In genomic region chr13:50810998-50811397, GRCh38 we compare ENCODE assay signal across 1 cellular context.
A peak's percentile ranks its signal among the peaks of the same experiment; 100 is the strongest.
TF ChIP-seq lines count a peak whose summit lies in the region.

No MANE protein-coding gene starts in this region.

TF ChIP-seq in GM12878, 131 proteins besides CTCF, POLR2A, EP300 and RAD21 (continued from another document and continues in another):
- TF ChIP-seq PBX3 (IDR thresholded peaks at IDR 0.05; ENCODE audit: insufficient replicate concordance, low read depth, low read length) (no peak), BCL11A (IDR thresholded peaks at IDR 0.05; ENCODE audit: low read depth, low read length) (0 out of 2 replicates have a peak, but pooled peaks have one; percentile 14), ZNF274 (IDR thresholded peaks at IDR 0.05; ENCODE audit: insufficient read depth, insufficient read length) (no peak), POLR2AphosphoS2 (IDR thresholded peaks at IDR 0.05; ENCODE audit: low read depth, low read length) (no peak), CREB1 (IDR thresholded peaks at IDR 0.05; ENCODE audit: low read depth) (no peak), SREBF1 (IDR thresholded peaks at IDR 0.05; ENCODE audit: low read length) (no peak), ESRRA (IDR thresholded peaks at IDR 0.05; ENCODE audit: low read length) (no peak), EZH2 (IDR thresholded peaks at IDR 0.05; ENCODE audit: borderline replicate concordance, control insufficient read depth, low read depth, low read length) (no peak), RB1 (IDR thresholded peaks at IDR 0.05; ENCODE audit: borderline replicate concordance) (no peak), SKIL (IDR thresholded peaks at IDR 0.05; ENCODE audit: low read depth, poor library complexity, severe bottlenecking) (peak; percentile 26), BACH1 (IDR thresholded peaks at IDR 0.05; ENCODE audit: borderline replicate concordance) (no peak), MYB (IDR thresholded peaks at IDR 0.05; ENCODE audit: borderline replicate concordance, low read depth, low read length) (no peak), RUNX3 (IDR thresholded peaks at IDR 0.05; ENCODE audit: low read length) (peak; percentile 80), RELA (IDR thresholded peaks at IDR 0.05; ENCODE audit: borderline replicate concordance, partially characterized antibody) (no peak), KAT2A (conservative IDR thresholded peaks at IDR 0.05; ENCODE audit: control insufficient read depth, low read depth, low read length) (no peak), ZNF592 (IDR thresholded peaks at IDR 0.05) (no peak), TCF12 (IDR thresholded peaks at IDR 0.05; ENCODE audit: low read depth, low read length) (no peak), MEF2B (IDR thresholded peaks at IDR 0.05; ENCODE audit: partially characterized antibody, poor library complexity, severe bottlenecking) (peak; percentile 41), BHLHE40 (IDR thresholded peaks at IDR 0.05; ENCODE audit: borderline replicate concordance in 1 of 2, low read depth in 2 of 2, low read length in 1 of 2) (no peak), STAT1 (conservative IDR thresholded peaks at IDR 0.05) (no peak), IRF5 (IDR thresholded peaks at IDR 0.05; ENCODE audit: borderline replicate concordance) (no peak), CEBPZ (IDR thresholded peaks at IDR 0.05; ENCODE audit: low read depth, low read length) (no peak), RCOR1 (conservative IDR thresholded peaks at IDR 0.05; ENCODE audit: low read depth, low read length) (no peak), NRF1 (conservative IDR thresholded peaks at IDR 0.05; ENCODE audit: low read depth, low read length) (no peak), E2F4 (IDR thresholded peaks at IDR 0.05; ENCODE audit: low read depth, low read length) (no peak), LARP7 (IDR thresholded peaks at IDR 0.05) (no peak), SMAD5 (IDR thresholded peaks at IDR 0.05; ENCODE audit: low read depth) (no peak), STAT3 (IDR thresholded peaks at IDR 0.05; ENCODE audit: low read depth, low read length) (no peak), SUPT20H (IDR thresholded peaks at IDR 0.05; ENCODE audit: borderline replicate concordance, control insufficient read depth, low read depth, low read length) (no peak), MTA2 (IDR thresholded peaks at IDR 0.05; ENCODE audit: low read depth) (peak; percentile 82), MEF2A (IDR thresholded peaks at IDR 0.05; ENCODE audit: insufficient read depth, low read depth, low read length) (peak; percentile 75; the same call in 1 of the 2 replicates), TAF1 (IDR thresholded peaks at IDR 0.05; ENCODE audit: borderline replicate concordance, low read depth, low read length) (no peak), WRNIP1 (IDR thresholded peaks at IDR 0.05; ENCODE audit: borderline replicate concordance, low read depth, low read length) (no peak), JUND (IDR thresholded peaks at IDR 0.05; ENCODE audit: low read depth, low read length) (no peak), ZNF24 (IDR thresholded peaks at IDR 0.05) (no peak), CREM (IDR thresholded peaks at IDR 0.05; ENCODE audit: low read depth) (peak; percentile 37), ZBED1 (IDR thresholded peaks at IDR 0.05; ENCODE audit: borderline replicate concordance) (no peak), DPF2 (IDR thresholded peaks at IDR 0.05) (0 out of 2 replicates have a peak, but pooled peaks have one; percentile 57), ZNF384 (IDR thresholded peaks at IDR 0.05; ENCODE audit: borderline replicate concordance, low read depth, low read length) (no peak), YY1 (IDR thresholded peaks at IDR 0.05; ENCODE audit: low read depth, low read length) (no peak), BRCA1 (IDR thresholded peaks at IDR 0.05; ENCODE audit: low read depth, low read length) (no peak), POU2F2 (IDR thresholded peaks at IDR 0.05; ENCODE audit: borderline replicate concordance, low read depth, low read length) (peak; percentile 45; the same call in 1 of the 3 replicates), KLF5 (IDR thresholded peaks at IDR 0.05; ENCODE audit: partially characterized antibody) (no peak), USF2 (IDR thresholded peaks at IDR 0.05; ENCODE audit: borderline replicate concordance, low read depth, low read length) (no peak), TCF3 (IDR thresholded peaks at IDR 0.05; ENCODE audit: borderline replicate concordance, insufficient read depth, low read depth, low read length) (no peak), ATF2 (IDR thresholded peaks at IDR 0.05; ENCODE audit: low read length) (peak; percentile 82), ASH2L (IDR thresholded peaks at IDR 0.05; ENCODE audit: borderline replicate concordance, low read depth) (no peak), ELK1 (IDR thresholded peaks at IDR 0.05; ENCODE audit: low read depth, low read length) (no peak), FOS (IDR thresholded peaks at IDR 0.05; ENCODE audit: borderline replicate concordance, extremely low read depth, insufficient read length) (no peak), ZSCAN29 (IDR thresholded peaks at IDR 0.05) (no peak), HCFC1 (IDR thresholded peaks at IDR 0.05; ENCODE audit: low read length) (no peak), NR2F1 (conservative IDR thresholded peaks at IDR 0.05) (no peak), CHD4 (IDR thresholded peaks at IDR 0.05) (no peak), CHD1 (IDR thresholded peaks at IDR 0.05; ENCODE audit: low read depth, low read length) (no peak)
